Comparison of ENCODE assay signal across 18 cellular contexts in genomic region chr22:39917776-39918493, GRCh38. TPM values are rescaled to one million over a fixed set of nuclear protein-coding genes. Genes with fewer than 3 reads are reported as not detected.
DNase-seq lines count a peak whose midpoint lies in the region; ATAC-seq and TF ChIP-seq lines count a peak whose summit lies in the region.
"Had no signal": no experiment of that assay in that cellular context is flagged by ENCODE, and none has a peak within 500 bp of the region (broad histone marks: within the 10 kb centered on the region; RNA-seq: fewer than 3 reads in every experiment).

No MANE protein-coding gene starts in this region.

- no peak for TF ChIP-seq POLR2A in right lobe of liver (IDR thresholded peaks at IDR 0.05)

- H3K9me3 Mint-ChIP-seq in activated CD8-positive, alpha-beta T cell treated with anti-CD3 and anti-CD28 coated beads, Interleukin-2, amount 10 ng/mL, durations not matched to agents 7 days and 5 days (ENCODE audit: insufficient read depth), result no peaks in the 10 kb centered on the region

- H3K27me3 Mint-ChIP-seq in activated CD8-positive, alpha-beta T cell treated with anti-CD3 and anti-CD28 coated beads, Interleukin-2, amount 10 ng/mL, durations not matched to agents 7 days and 5 days (ENCODE audit: low read depth), result no peaks in the 10 kb centered on the region

- H3K9me3 ChIP-seq in right lobe of liver, result no peaks in the 10 kb centered on the region
- H3K9me3 ChIP-seq: MG63, Peyer's patch, tibial nerve had no signal

- H3K36me3 Mint-ChIP-seq in activated CD8-positive, alpha-beta T cell treated with anti-CD3 and anti-CD28 coated beads, Interleukin-2, amount 10 ng/mL, durations not matched to agents 7 days and 5 days (ENCODE audit: low read depth), result peaks cover 74% of the 10 kb centered on the region

- in situ Hi-C loops in G401 (cut with HindIII; ENCODE audit: low sequenced_read_pairs), result no loop called here

- peaks cover 85% of the 10 kb centered on the region for H3K4me1 Mint-ChIP-seq in activated CD8-positive, alpha-beta T cell treated with anti-CD3 and anti-CD28 coated beads, Interleukin-2, amount 10 ng/mL, durations not matched to agents 7 days and 5 days (ENCODE audit: low read depth)

- H3K27me3 ChIP-seq in right lobe of liver, result no peaks in the 10 kb centered on the region
- H3K27me3 ChIP-seq: cardiac muscle cell, Peyer's patch, tibial nerve had no signal

- H3K4me1 ChIP-seq in right lobe of liver, result no peaks in the 10 kb centered on the region

- intact Hi-C loops in right lobe of liver (cut with DNase I), result no loop called here

- no peak for TF ChIP-seq CTCF in fibroblast of pulmonary artery (IDR thresholded peaks at IDR 0.05; ENCODE audit: low read length, missing control alignments)
- no peak for TF ChIP-seq CTCF in right lobe of liver (IDR thresholded peaks at IDR 0.05)

- H3K36me3 ChIP-seq in right lobe of liver, result no peaks in the 10 kb centered on the region
- H3K36me3 ChIP-seq: cardiac muscle cell, MG63, Peyer's patch, tibial nerve had no signal

- DNase-seq in DMS 273 (lab: John Stamatoyannopoulos, UW; ENCODE audit: unreplicated experiment), result peak; percentile 15
- no peak for DNase-seq in DMS 273 treated with DMSO at 0.1 percent for 48 hours (lab: John Stamatoyannopoulos, UW)
- peak; percentile 62 for DNase-seq in G401 (ENCODE audit: low spot score)
- DNase-seq in activated CD8-positive, alpha-beta T cell treated with anti-CD3 and anti-CD28 coated beads, Interleukin-2, amount 10 ng/mL, durations not matched to agents 7 days and 5 days, result no peak
- peak; percentile 25 for DNase-seq in fibroblast of pulmonary artery (ENCODE audit: low read depth)
- no peak for DNase-seq in right lobe of liver
- no peak for DNase-seq in DMS114 treated with DMSO at 0.1 percent for 48 hours (lab: John Stamatoyannopoulos, UW; ENCODE audit: unreplicated experiment)
- DNase-seq: MG63; NCI-H510A; occipital lobe; Peyer's patch; stimulated activated CD4-positive, alpha-beta T cell treated with anti-CD3 and anti-CD28 coated beads, Interleukin-12 subunit alpha, Interleukin-12 subunit beta, amount 100 ng/mL, for 4 hours had no signal

- WGBS in right lobe of liver (ENCODE audit: insufficient coverage, low coverage, low lambda C conversion rate, missing lambda C conversion rate), result 45% methylated on average over 12 of the region's 12 CpGs

- POLR2A ChIA-PET in activated CD8-positive, alpha-beta T cell treated with anti-CD3 and anti-CD28 coated beads, Interleukin-2, amount 10 ng/mL, durations not matched to agents 7 days and 5 days (lab: Charles Lee), result interaction anchor here (0.8 to 17.3 kb wide), 6 partner anchors 8 to 144 kb away, joined by 3 to 412 read pairs (median 24); partner anchors contain the start of gene GRAP2

- no peak overlapping the region for H3K4me3 ChIP-seq in fibroblast of pulmonary artery (replicated peaks; ENCODE audit: low read depth, low read length)
- no peak overlapping the region for H3K4me3 ChIP-seq in right lobe of liver
- H3K4me3 ChIP-seq: cardiac muscle cell, MG63, Peyer's patch, tibial nerve had no signal

- CTCF ChIA-PET in activated CD8-positive, alpha-beta T cell treated with anti-CD3 and anti-CD28 coated beads, Interleukin-2, amount 10 ng/mL, durations not matched to agents 7 days and 5 days (lab: Charles Lee), result interaction anchor here (0.8 to 16.0 kb wide), 14 partner anchors 8 to 126 kb away, joined by 3 to 242 read pairs (median 4); partner anchors contain the start of gene GRAP2

- ATAC-seq in activated CD8-positive, alpha-beta T cell treated with anti-CD3 and anti-CD28 coated beads, Interleukin-2, amount 10 ng/mL, durations not matched to agents 7 days and 5 days, result no peak
- no peak for ATAC-seq in right lobe of liver
- ATAC-seq in GM21423 (IDR thresholded peaks at IDR 0.05; ENCODE audit: unreplicated experiment), result no peak

- peak overlapping the region; percentile 91 for H3K27ac Mint-ChIP-seq in activated CD8-positive, alpha-beta T cell treated with anti-CD3 and anti-CD28 coated beads, Interleukin-2, amount 10 ng/mL, durations not matched to agents 7 days and 5 days

- no peak overlapping the region for H3K27ac ChIP-seq in right lobe of liver
- H3K27ac ChIP-seq: 22Rv1, cardiac muscle cell had no signal

- peak overlapping the region; percentile 73 for H3K4me3 Mint-ChIP-seq in activated CD8-positive, alpha-beta T cell treated with anti-CD3 and anti-CD28 coated beads, Interleukin-2, amount 10 ng/mL, durations not matched to agents 7 days and 5 days

RNA-seq across cellular contexts. Expression of gene GRAP2, which starts 17.1 kb away (rescaled TPM):
- total RNA-seq in G401 (2014; rRNA removed; shearing (Covaris generic)), result 0.47 and 0.49 TPM in 2 replicates
- total RNA-seq in activated CD8-positive, alpha-beta T cell treated with anti-CD3 and anti-CD28 coated beads, Interleukin-2, amount 10 ng/mL, durations not matched to agents 7 days and 5 days, result 100 to 1,000 TPM; 235 to 239 TPM
- 1 to 10 TPM in 1 of 6 experiments, under 1 TPM in 5; 0.46 to 1.7 (median 0.74) TPM for total RNA-seq in right lobe of liver
- total RNA-seq: epithelial cell of proximal tubule, lung microvascular endothelial cell had no signal

RNA-seq across cellular contexts. Expression of gene ENTHD1, which starts 24.4 kb away (rescaled TPM):
- not detected in 2 replicates for total RNA-seq in G401 (2014; rRNA removed; shearing (Covaris generic))
- under 1 TPM in 1 of 2 experiments, not detected in 1; 0.11 TPM for total RNA-seq in activated CD8-positive, alpha-beta T cell treated with anti-CD3 and anti-CD28 coated beads, Interleukin-2, amount 10 ng/mL, durations not matched to agents 7 days and 5 days
- not detected for total RNA-seq in right lobe of liver
- total RNA-seq: cardiac muscle cell, epithelial cell of proximal tubule, lung microvascular endothelial cell, Peyer's patch had no signal

RNA-seq across cellular contexts. Expression of gene TMA7B, which starts 42.3 kb away (rescaled TPM):
- not detected in 2 replicates for total RNA-seq in G401 (2014; rRNA removed; shearing (Covaris generic))
- total RNA-seq in activated CD8-positive, alpha-beta T cell treated with anti-CD3 and anti-CD28 coated beads, Interleukin-2, amount 10 ng/mL, durations not matched to agents 7 days and 5 days, result 1 to 10 TPM; 8.6 to 8.7 TPM
- total RNA-seq in right lobe of liver, result under 1 TPM in 1 of 6 experiments, not detected in 5; 0.20 TPM
- total RNA-seq: cardiac muscle cell, epithelial cell of proximal tubule, lung microvascular endothelial cell, occipital lobe, Peyer's patch, tibial nerve had no signal

Comparison
In these comparisons a context has a peak if more than half of its experiments do, and no peak if none do; other contexts are left out.
1. DNase-seq: peak in DMS 273 (single experiment), G401 (single experiment) and fibroblast of pulmonary artery (single experiment); none in DMS 273 treated with DMSO at 0.1 percent for 48 hours (single experiment), activated CD8-positive, alpha-beta T cell treated with anti-CD3 and anti-CD28 coated beads, Interleukin-2, amount 10 ng/mL, durations not matched to agents 7 days and 5 days (single experiment), right lobe of liver (0 of 3) and DMS114 treated with DMSO at 0.1 percent for 48 hours (single experiment).
2. RNA of gene GRAP2, which starts 17.1 kb away (total RNA-seq): 235 to 239 TPM in activated CD8-positive, alpha-beta T cell treated with anti-CD3 and anti-CD28 coated beads, Interleukin-2, amount 10 ng/mL, durations not matched to agents 7 days and 5 days; 0.46 to 1.7 TPM in right lobe of liver and 0.47 to 0.49 TPM in G401; every median in the first group is over 10 times any median in the second.